35 cellular contexts compared by ENCODE assay signal in genomic region chr3:166340604-166341003, GRCh38.
"Had no signal": no experiment of that assay in that cellular context is flagged by ENCODE, and none has a peak within 500 bp of the region (broad histone marks: within the 10 kb centered on the region; RNA-seq: fewer than 3 reads in every experiment).

No MANE protein-coding gene starts in this region.

- H3K36me3 ChIP-seq: MG63 had no signal

- DNase-seq: Karpas-422, Kasumi-1, MG63, MM.1S, MV-4-11, NCI-H1048, NCI-H1092, NCI-H1092 treated with DMSO at 0.1 percent for 48 hours, NCI-H1105, NCI-H1105 treated with DMSO at 0.1 percent for 48 hours, NCI-H1417, NCI-H1417 treated with DMSO at 0.1 percent for 48 hours, NCI-H1436, NCI-H1436 treated with DMSO at 0.1 percent for 48 hours, NCI-H146, NCI-H1694, NCI-H1694 treated with DMSO at 0.1 percent for 48 hours, NCI-H187, NCI-H187 treated with DMSO at 0.1 percent for 48 hours, NCI-H1930, NCI-H2029, NCI-H2029 treated with DMSO at 0.1 percent for 48 hours, NCI-H2081, NCI-H2081 treated with DMSO at 0.1 percent for 48 hours, NCI-H2107, NCI-H2171, NCI-H2171 treated with DMSO at 0.1 percent for 48 hours, NCI-H2227 treated with DMSO at 0.1 percent for 48 hours, NCI-H226, NCI-H345, NCI-H446, NCI-H446 treated with DMSO at 0.1 percent for 48 hours, NCI-H510A, NCI-H510A treated with DMSO at 0.1 percent for 48 hours, NCI-H524 had no signal

- H3K4me3 ChIP-seq: MG63 had no signal

- H3K27me3 ChIP-seq: MG63 had no signal
